In the genomic region with DNA sequence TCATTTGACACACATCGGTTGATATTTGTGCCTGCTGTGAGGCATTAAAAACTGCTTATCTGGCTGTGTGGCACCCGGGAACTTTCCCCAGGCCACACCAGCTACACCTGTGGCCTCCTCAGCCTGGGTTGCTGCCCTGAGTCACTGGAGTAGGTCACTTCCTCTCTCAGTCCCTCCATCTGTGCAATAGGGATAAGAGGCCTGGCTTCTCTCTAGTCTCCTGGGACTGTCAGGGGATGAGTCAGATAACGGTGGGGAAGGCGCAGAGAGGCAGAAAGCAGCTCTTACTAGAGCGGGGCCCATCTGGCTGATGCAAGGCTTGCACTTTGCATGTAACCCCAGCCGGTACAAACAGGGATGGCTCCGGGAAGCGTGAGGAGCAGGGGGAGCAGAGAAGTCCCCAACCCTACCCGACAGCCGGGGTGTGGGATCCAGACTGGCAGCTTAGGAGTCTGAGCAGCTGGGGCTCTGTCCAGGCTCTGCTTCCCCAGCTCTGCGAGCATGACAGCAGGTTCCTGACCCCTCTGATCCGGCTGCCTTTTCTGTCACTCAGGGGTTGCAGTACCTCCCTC, we compare ENCODE assay signal across 8 cellular contexts. TPM values are rescaled to one million over a fixed set of nuclear protein-coding genes. Genes with fewer than 3 reads are reported as not detected.
DNase-seq lines count a peak whose midpoint lies in the region; ATAC-seq and TF ChIP-seq lines count a peak whose summit lies in the region.

No MANE protein-coding gene starts in this region.

- peak overlapping the region; percentile 77 for H3K14ac ChIP-seq in H9 (ENCODE audit: insufficient read depth, low read length)

- no peaks in the 10 kb centered on the region for H3K79me1 ChIP-seq in H9 (ENCODE audit: insufficient read depth, low read depth, low read length, poor library complexity, severe bottlenecking)

- H3K4me3 ChIP-seq in GM12865 (ENCODE audit: low read depth, low read length) (peak overlapping the region; percentile 72), heart left ventricle (peak overlapping the region in 2 of 12 donors; percentile 56 to 60)

- H3K9me3 ChIP-seq in H9 (ENCODE audit: control insufficient read depth, low read depth, low read length), result no peaks in the 10 kb centered on the region
- no peaks in the 10 kb centered on the region for H3K9me3 ChIP-seq in KOPT-K1 (ENCODE audit: insufficient read depth, low read length, poor library complexity, severe bottlenecking)
- H3K9me3 ChIP-seq in heart left ventricle, result no peaks in the 10 kb centered on the region

- peaks cover 37 to 47% of the 10 kb centered on the region in 2 experiments for H3K4me1 Mint-ChIP-seq in H9
- H3K4me1 Mint-ChIP-seq in activated naive CD8-positive, alpha-beta T cell treated with anti-CD3 and anti-CD28 coated beads for 36 hours, result peaks cover 66% of the 10 kb centered on the region

- H4K91ac ChIP-seq in H9 (ENCODE audit: insufficient read length, low read depth, low read length), result no peak overlapping the region

- no CpG with 5 or more reads among the region's 12 CpGs for WGBS in H9 (ENCODE audit: extremely low coverage, insufficient read length, low lambda C conversion rate)
- 38 to 58% (median 44%) methylated on average over 8 to 12 of the region's 12 CpGs for WGBS in heart left ventricle, 4 donors

- H2AK5ac ChIP-seq in H9 (ENCODE audit: insufficient read length, low read length), result no peak overlapping the region

- H3K9me3 Mint-ChIP-seq in H9, result no peaks in the 10 kb centered on the region; a peak in 1 of 5 replicates
- no peaks in the 10 kb centered on the region for H3K9me3 Mint-ChIP-seq in activated naive CD8-positive, alpha-beta T cell treated with anti-CD3 and anti-CD28 coated beads for 36 hours

- intact Hi-C loops in heart left ventricle (cut with DNase I), result loop anchor here in 3 of 10 donors (2.0 to 10.0 kb wide), 4 partner anchors 43 to 86 kb away; partner anchors contain the start of gene DDIT4 (in 1 of the 3)

- H3K27ac ChIP-seq in H9 (ENCODE audit: insufficient read length, low read depth, low read length) (peak overlapping the region; percentile 15), KOPT-K1 (ENCODE audit: low read depth, low read length, poor library complexity, severe bottlenecking) (peak overlapping the region; percentile 94), heart left ventricle (peak overlapping the region in 11 of 12 donors; percentile 80 to 97 (median 89))

- H3T11ph ChIP-seq in H9 (ENCODE audit: low read length), result no peak overlapping the region

- DNase-seq in GM12865 (ENCODE audit: low read depth) (peak; percentile 96), H9 (peak; percentile 87), SIG-M5 treated with dmso at 0.1 percent for 504 hours (lab: John Stamatoyannopoulos, UW; ENCODE audit: unreplicated experiment) (peak; percentile 99), heart left ventricle (peak in 4 of 5 donors; percentile 69 to 86 (median 81)), renal cortical epithelial cell (ENCODE audit: low read depth) (peak; percentile 90), DMS114 treated with DMSO at 0.1 percent for 48 hours (lab: John Stamatoyannopoulos, UW; ENCODE audit: unreplicated experiment) (no peak)
- peak; percentile 83 for DNase-seq in activated naive CD8-positive, alpha-beta T cell treated with anti-CD3 and anti-CD28 coated beads for 36 hours

- H3K4me3 Mint-ChIP-seq in H9, result peak overlapping the region in 1 of 2 experiments; percentile 60; a peak in 4 of 5 replicates
- peak overlapping the region; percentile 86 for H3K4me3 Mint-ChIP-seq in activated naive CD8-positive, alpha-beta T cell treated with anti-CD3 and anti-CD28 coated beads for 36 hours

- H3K18ac ChIP-seq in H9 (ENCODE audit: insufficient read length, low read depth, low read length), result peak overlapping the region; percentile 80

- H3K36me3 Mint-ChIP-seq in H9 (ENCODE audit: insufficient read depth in 1 of 3, low read depth in 3 of 3), result no peaks in the 10 kb centered on the region
- peaks cover 20% of the 10 kb centered on the region for H3K36me3 Mint-ChIP-seq in activated naive CD8-positive, alpha-beta T cell treated with anti-CD3 and anti-CD28 coated beads for 36 hours

- H3K4me1 ChIP-seq in H9 (ENCODE audit: insufficient read depth, low read length) (peaks cover 2% of the 10 kb centered on the region; the same call in 1 of the 2 replicates), heart left ventricle (peaks cover 15 to 96% (median 63%) of the 10 kb centered on the region in 12 donors)

- H3K27me3 ChIP-seq in H9 (ENCODE audit: insufficient read depth, low read length) (no peaks in the 10 kb centered on the region), heart left ventricle (no peaks in the 10 kb centered on the region)

- H3K4me2 ChIP-seq in H9 (ENCODE audit: insufficient read depth, insufficient read length, low read length), result no peak overlapping the region

- H3K79me2 ChIP-seq in H9 (ENCODE audit: insufficient read depth, low read length), result no peaks in the 10 kb centered on the region

- no peak overlapping the region for H3K56ac ChIP-seq in H9 (ENCODE audit: insufficient read length, low read depth, low read length)

- H2BK120ac ChIP-seq in H9 (ENCODE audit: low read depth, low read length, poor library complexity, severe bottlenecking), result no peak overlapping the region

- H2BK12ac ChIP-seq in H9 (ENCODE audit: insufficient read length, low read depth, low read length), result no peak overlapping the region

- H2BK15ac ChIP-seq in H9 (ENCODE audit: low read depth, low read length), result no peak overlapping the region

- H2BK5ac ChIP-seq in H9 (ENCODE audit: insufficient read length, low read length), result no peak overlapping the region

- no peak overlapping the region for H4K5ac ChIP-seq in H9 (ENCODE audit: insufficient read length, low read depth, low read length)

- no peak overlapping the region for H2AFZ ChIP-seq in H9 (ENCODE audit: low read length)

- no peak overlapping the region for H3K4ac ChIP-seq in H9 (ENCODE audit: low read depth, low read length)

- no peak overlapping the region for H4K8ac ChIP-seq in H9 (replicated peaks; ENCODE audit: insufficient read length, low read depth, low read length)

- H4K20me1 ChIP-seq in H9 (ENCODE audit: control insufficient read depth, insufficient read depth, insufficient read length), result no peaks in the 10 kb centered on the region

- TF ChIP-seq CTCF in GM12865 (IDR thresholded peaks at IDR 0.05; ENCODE audit: insufficient read depth, low read depth, low read length, missing control alignments) (no peak), H9 (conservative IDR thresholded peaks at IDR 0.05) (no peak), heart left ventricle (IDR thresholded peaks at IDR 0.05) (no peak)

- peaks cover 3% of the 10 kb centered on the region for H3K23me2 ChIP-seq in H9 (ENCODE audit: insufficient read length, low read depth, low read length, poor library complexity, severe bottlenecking)

- no peak overlapping the region for H3K9ac ChIP-seq in H9 (ENCODE audit: extremely low read depth, insufficient read length, low read length)

- H2BK20ac ChIP-seq in H9 (ENCODE audit: low read depth, low read length, poor library complexity, severe bottlenecking), result no peak overlapping the region

- peak; percentile 19 to 71 (median 60) for ATAC-seq in heart left ventricle

- no peaks in the 10 kb centered on the region for H3K27me3 Mint-ChIP-seq in H9 (ENCODE audit: low read depth)
- H3K27me3 Mint-ChIP-seq in activated naive CD8-positive, alpha-beta T cell treated with anti-CD3 and anti-CD28 coated beads for 36 hours, result no peaks in the 10 kb centered on the region

- peak in 1 of 2 donors; percentile 33 for TF ChIP-seq POLR2A in heart left ventricle (IDR thresholded peaks at IDR 0.05)

- peak overlapping the region; percentile 97 to 99 (median 98) for H3K27ac Mint-ChIP-seq in H9
- H3K27ac Mint-ChIP-seq in activated naive CD8-positive, alpha-beta T cell treated with anti-CD3 and anti-CD28 coated beads for 36 hours, result peak overlapping the region; percentile 100

- H3K36me3 ChIP-seq in KOPT-K1 (ENCODE audit: insufficient read depth, low read length), result no peaks in the 10 kb centered on the region
- no peaks in the 10 kb centered on the region for H3K36me3 ChIP-seq in heart left ventricle

- H3K23ac ChIP-seq in H9 (ENCODE audit: insufficient read length, low read depth, low read length), result no peak overlapping the region

RNA-seq across cellular contexts. Expression of gene DNAJB12, which starts 34.0 kb away (rescaled TPM):
- total RNA-seq in H9 (2021) (25.9 and 27.6 TPM in 2 replicates), heart left ventricle (10 to 100 TPM; 23.8 to 42.5 (median 29.1) TPM), renal cortical epithelial cell (24.8 and 33.8 TPM in 2 replicates)
- 10 to 100 TPM; 25.2 to 25.6 TPM for total RNA-seq in activated naive CD8-positive, alpha-beta T cell treated with anti-CD3 and anti-CD28 coated beads for 36 hours
- polyA plus RNA-seq in heart left ventricle, result 10 to 100 TPM; 21.1 to 36.0 TPM

RNA-seq across cellular contexts. Expression of gene DDIT4, which starts 47.0 kb away (rescaled TPM):
- 82.9 and 84.0 TPM in 2 replicates for total RNA-seq in H9 (2021)
- 100 to 1,000 TPM; 422 to 424 TPM for total RNA-seq in activated naive CD8-positive, alpha-beta T cell treated with anti-CD3 and anti-CD28 coated beads for 36 hours
- total RNA-seq in heart left ventricle, result 10 to 100 TPM; 14.6 to 68.2 (median 40.4) TPM
- 100 to 1,000 TPM in 1 of 2 donors, 10 to 100 TPM in 1; 59.4 to 112 TPM for polyA plus RNA-seq in heart left ventricle
- total RNA-seq in renal cortical epithelial cell, result 246 and 704 TPM in 2 replicates

Comparison
In these comparisons a context has a peak if more than half of its experiments do, and no peak if none do; other contexts are left out.
1. H3K27ac ChIP-seq: peak in every context shown above with its lines; median percentile 94 in KOPT-K1; 89 in heart left ventricle; 15 in H9.